ENCODE assay signal across 11 cellular contexts in genomic region chr10:84156768-84157167, GRCh38. TPM values are rescaled to one million over a fixed set of nuclear protein-coding genes. Genes with fewer than 3 reads are reported as not detected.
DNase-seq lines count a peak whose midpoint lies in the region; ATAC-seq and TF ChIP-seq lines count a peak whose summit lies in the region.
"Had no signal": no experiment of that assay in that cellular context is flagged by ENCODE, and none has a peak within 500 bp of the region (broad histone marks: within the 10 kb centered on the region; RNA-seq: fewer than 3 reads in every experiment).

No MANE protein-coding gene starts in this region.

- no peak overlapping the region for H3K4me3 Mint-ChIP-seq in glutamatergic neuron (ENCODE audit: unreplicated experiment)

- H3K27me3 ChIP-seq in cardiac muscle cell: no peaks in the 10 kb centered on the region
- H3K27me3 ChIP-seq: vagina had no signal

- H3K27me3 Mint-ChIP-seq in glutamatergic neuron (ENCODE audit: unreplicated experiment): peaks cover 2% of the 10 kb centered on the region

- H3K4me1 Mint-ChIP-seq in glutamatergic neuron (ENCODE audit: low read depth, unreplicated experiment): peaks cover 2% of the 10 kb centered on the region

- peaks cover 1% of the 10 kb centered on the region for H3K9me3 Mint-ChIP-seq in glutamatergic neuron (ENCODE audit: unreplicated experiment)

- no peak for TF ChIP-seq CTCF in cardiac muscle cell (IDR thresholded peaks at IDR 0.05; ENCODE audit: low read depth, low read length)
- no peak for TF ChIP-seq CTCF in glutamatergic neuron (IDR thresholded peaks at IDR 0.05; ENCODE audit: partially characterized antibody, unreplicated experiment)

- no peak overlapping the region for H3K4me3 ChIP-seq in cardiac muscle cell
- H3K4me3 ChIP-seq: vagina had no signal

- H3K36me3 Mint-ChIP-seq in glutamatergic neuron (ENCODE audit: unreplicated experiment): peaks cover 4% of the 10 kb centered on the region

- peaks cover 29% of the 10 kb centered on the region for H3K36me3 ChIP-seq in cardiac muscle cell

- ATAC-seq in GM21529 (IDR thresholded peaks at IDR 0.05; ENCODE audit: unreplicated experiment) (peak; percentile 80), HG02852 (IDR thresholded peaks at IDR 0.05; ENCODE audit: unreplicated experiment) (no peak)

- no peaks in the 10 kb centered on the region for H3K9me3 ChIP-seq in cardiac muscle cell (ENCODE audit: low read depth)
- H3K9me3 ChIP-seq: Caco-2, vagina had no signal

- DNase-seq in A172 (ENCODE audit: low spot score) (peak; percentile 42), SIG-M5 treated with dmso at 0.1 percent for 504 hours (lab: John Stamatoyannopoulos, UW; ENCODE audit: unreplicated experiment) (peak; percentile 95), cardiac muscle cell (ENCODE audit: low read depth in 1 of 2, low spot score in 1 of 2) (peak in 1 of 2 donors; percentile 13), dermis blood vessel endothelial cell (no peak), glutamatergic neuron (no peak), NCI-H2029 (lab: John Stamatoyannopoulos, UW) (no peak)
- DNase-seq: Caco-2 had no signal

- no peak overlapping the region for H3K27ac Mint-ChIP-seq in glutamatergic neuron (ENCODE audit: unreplicated experiment)

- peak overlapping the region; percentile 12 for H3K27ac ChIP-seq in cardiac muscle cell
- H3K27ac ChIP-seq: vagina had no signal

- H3K4me1 ChIP-seq in cardiac muscle cell (ENCODE audit: low read depth): no peaks in the 10 kb centered on the region
- H3K4me1 ChIP-seq: Caco-2, vagina had no signal

RNA-seq across cellular contexts. Expression of gene GPR15LG, which starts 16.8 kb away (rescaled TPM):
- total RNA-seq in A172 (2014; rRNA removed; shearing (Covaris generic)): not detected in 2 replicates
- total RNA-seq in cardiac muscle cell (not detected in 2 replicates), dermis blood vessel endothelial cell (0.47 TPM in 1 of 2 replicates, not detected in the other), glutamatergic neuron (ENCODE audit: unreplicated experiment) (not detected)
- not detected in 2 replicates for polyA plus RNA-seq in cardiac muscle cell
- total RNA-seq: Caco-2, epithelial cell of proximal tubule had no signal

RNA-seq across cellular contexts. Expression of gene GHITM, which starts 17.5 kb away (rescaled TPM):
- total RNA-seq in A172 (2014; rRNA removed; shearing (Covaris generic)): 364 and 445 TPM in 2 replicates
- total RNA-seq in cardiac muscle cell (213 and 332 TPM in 2 replicates), dermis blood vessel endothelial cell (192 and 193 TPM in 2 replicates), glutamatergic neuron (ENCODE audit: unreplicated experiment) (120 TPM)
- polyA plus RNA-seq in cardiac muscle cell: 298 and 409 TPM in 2 replicates

RNA-seq across cellular contexts. Expression of gene CDHR1, which starts 37.6 kb away (rescaled TPM):
- total RNA-seq in A172 (2014; rRNA removed; shearing (Covaris generic)): not detected in 2 replicates
- total RNA-seq in cardiac muscle cell (0.12 and 0.18 TPM in 2 replicates), dermis blood vessel endothelial cell (0.68 and 2.3 TPM in 2 replicates), glutamatergic neuron (ENCODE audit: unreplicated experiment) (6.1 TPM)
- polyA plus RNA-seq in cardiac muscle cell: 0.59 and 0.72 TPM in 2 replicates
- total RNA-seq: Caco-2 had no signal

Comparison
In these comparisons a context has a peak if more than half of its experiments do, and no peak if none do; other contexts are left out.
1. DNase-seq: peak in A172 (single experiment) and SIG-M5 treated with dmso at 0.1 percent for 504 hours (single experiment); none in dermis blood vessel endothelial cell (single experiment), glutamatergic neuron (single experiment) and NCI-H2029 (single experiment).